In genomic region chr19:44093931-44094765, GRCh38 we compare ENCODE assay signal across 8 cellular contexts. TPM values are rescaled to one million over a fixed set of nuclear protein-coding genes. Genes with fewer than 3 reads are reported as not detected.
A peak's percentile ranks its signal among the peaks of the same experiment; 100 is the strongest.
DNase-seq lines count a peak whose midpoint lies in the region; ATAC-seq and TF ChIP-seq lines count a peak whose summit lies in the region.

ZNF224 (plus strand) TSS chr19:44094361; CDS start chr19:44097874, 3,513 bp downstream.

- H3K9me3 ChIP-seq in T-helper 17 cell (ENCODE audit: control insufficient read depth, low read length, poor library complexity, severe bottlenecking) (no peaks in the 10 kb centered on the region), psoas muscle (peaks cover 5% of the 10 kb centered on the region)

- ATAC-seq in HG02852 (IDR thresholded peaks at IDR 0.05; ENCODE audit: unreplicated experiment) (peak; percentile 86), T-helper 17 cell (peak; percentile 92), left ventricle myocardium superior (peak; percentile 99), psoas muscle (peak; percentile 97 to 100 (median 100))

- H3K4me1 Mint-ChIP-seq in T-helper 17 cell = peaks cover 11% of the 10 kb centered on the region

- H3K36me3 Mint-ChIP-seq in T-helper 17 cell (ENCODE audit: low read depth) = peaks cover 5% of the 10 kb centered on the region

- 0% methylated on average over 50 of the region's 50 CpGs for WGBS in psoas muscle, 3 donors
- WGBS in urinary bladder = under 1% methylated on average over 50 of the region's 50 CpGs

- H3K27ac Mint-ChIP-seq in T-helper 17 cell = peak within 1 kb of the TSS; percentile 87

- DNase-seq in GM10266 (ENCODE audit: extremely low spot score) = peak; percentile 78
- peak; percentile 95 for DNase-seq in NCI-H146 treated with DMSO at 0.1 percent for 48 hours (lab: John Stamatoyannopoulos, UW; ENCODE audit: unreplicated experiment)
- DNase-seq in T-helper 17 cell = peak; percentile 57 to 67 (median 60)
- DNase-seq in amygdala (lab: John Stamatoyannopoulos, UW) = peak; percentile 55 to 96 (median 88)
- DNase-seq in left ventricle myocardium superior = peak; percentile 91
- peak; percentile 90 to 93 for DNase-seq in psoas muscle

- peaks cover 3 to 30% of the 10 kb centered on the region in 2 donors for H3K36me3 ChIP-seq in psoas muscle (ENCODE audit: insufficient read depth in 1 of 2, low read depth in 1 of 2)
- H3K36me3 ChIP-seq in urinary bladder (ENCODE audit: insufficient read depth) = peaks cover 3% of the 10 kb centered on the region

- H3K27me3 Mint-ChIP-seq in T-helper 17 cell = no peaks in the 10 kb centered on the region

- H3K4me3 ChIP-seq in psoas muscle (peak within 1 kb of the TSS; percentile 83), urinary bladder (ENCODE audit: low read depth, low read length) (peak within 1 kb of the TSS; percentile 81)

- no peaks in the 10 kb centered on the region for H3K27me3 ChIP-seq in psoas muscle (ENCODE audit: insufficient read depth in 3 of 3, low read length in 2 of 3)

- H3K4me3 Mint-ChIP-seq in T-helper 17 cell = peak within 1 kb of the TSS; percentile 98

- H3K4me1 ChIP-seq in psoas muscle (no peaks in the 10 kb centered on the region), urinary bladder (ENCODE audit: insufficient read depth) (no peaks in the 10 kb centered on the region)

- TF ChIP-seq CTCF in GM10266 (IDR thresholded peaks at IDR 0.05; ENCODE audit: control insufficient read depth, insufficient read depth, low read depth, missing control alignments) (no peak), psoas muscle (IDR thresholded peaks at IDR 0.05) (no peak)

- intact Hi-C loops in left ventricle myocardium superior (cut with micrococcal nuclease) = no loop called here
- intact Hi-C loops in psoas muscle (cut with DNase I) = loop anchor here (2.0 to 10.0 kb wide), 5 partner anchors 17 to 109 kb away; partner anchors contain the start of genes ZNF155 (in 1 of the 2), ZNF225 (in 1 of the 2), ZNF230 (in 1 of the 2) and ZNF284 (in 1 of the 2)

- H3K27ac ChIP-seq in psoas muscle (peak within 1 kb of the TSS; percentile 70), urinary bladder (ENCODE audit: low read depth) (peak within 1 kb of the TSS; percentile 42)

RNA-seq across cellular contexts. Expression of gene ZNF224, which starts in this region (rescaled TPM):
- total RNA-seq in T-helper 17 cell = 10 to 100 TPM; 30.6 to 34.8 TPM
- 15.5 TPM for total RNA-seq in left ventricle myocardium superior
- total RNA-seq in psoas muscle = 10 to 100 TPM in 1 of 4 donors, 1 to 10 TPM in 3; 3.6 to 10.2 (median 6.4) TPM
- 1 to 10 TPM; 3.2 to 6.8 (median 3.3) TPM for polyA plus RNA-seq in psoas muscle
- 65.7 TPM for total RNA-seq in urinary bladder
- 12.3 TPM for polyA plus RNA-seq in urinary bladder

Comparison
In these comparisons a context has a peak if more than half of its experiments do, and no peak if none do; other contexts are left out.
1. Peak in every context shown above with its lines: DNase-seq, ATAC-seq, H3K4me3 ChIP-seq and H3K27ac ChIP-seq.